12 cellular contexts compared by ENCODE assay signal in genomic region chr9:107222020-107222522, GRCh38.
A peak's percentile ranks its signal among the peaks of the same experiment; 100 is the strongest.
DNase-seq lines count a peak whose midpoint lies in the region; ATAC-seq, FAIRE-seq and TF ChIP-seq lines count a peak whose summit lies in the region.
"Had no signal": no experiment of that assay in that cellular context is flagged by ENCODE, and none has a peak within 500 bp of the region (broad histone marks: within the 10 kb centered on the region; RNA-seq: fewer than 3 reads in every experiment).

No MANE protein-coding gene starts in this region.

- H3K27me3 ChIP-seq in Karpas-422 (ENCODE audit: low read length) (no peaks in the 10 kb centered on the region), spleen (replicated peaks in 1 of 7) (peaks cover 0 to 3% (median 0%) of the 10 kb centered on the region in 7 donors), uterus (no peaks in the 10 kb centered on the region)
- H3K27me3 ChIP-seq: BE2C, cardiac muscle cell had no signal

- H3K4me3 ChIP-seq in Karpas-422 (ENCODE audit: low read length) (no peak overlapping the region), spleen (no peak overlapping the region), uterus (no peak overlapping the region)
- H3K4me3 ChIP-seq: cardiac muscle cell had no signal

- DNase-seq in AG08396 (ENCODE audit: low spot score): peak; percentile 18
- peak; percentile 31 for DNase-seq in Karpas-422
- DNase-seq in chondrocyte (ENCODE audit: low spot score): no peak
- DNase-seq in mesothelial cell of epicardium (ENCODE audit: low spot score in 2 of 2, unreplicated experiment in 2 of 2): no peak
- no peak for DNase-seq in spleen
- DNase-seq in left cardiac atrium: no peak
- no peak for DNase-seq in GM19239 (ENCODE audit: insufficient read length, low spot score)
- no peak for DNase-seq in uterus
- DNase-seq: BE2C, PC-3 had no signal

- no peaks in the 10 kb centered on the region for H3K79me2 ChIP-seq in Karpas-422 (ENCODE audit: low read length)

- H3K9me3 ChIP-seq in Karpas-422 (ENCODE audit: low read length) (no peaks in the 10 kb centered on the region), spleen (no peaks in the 10 kb centered on the region), uterus (no peaks in the 10 kb centered on the region)
- H3K9me3 ChIP-seq: BE2C had no signal

- WGBS in spleen, 5 donors: 69 to 89% (median 78%) methylated on average over 7 of the region's 7 CpGs

- no peak overlapping the region for H3K9ac ChIP-seq in Karpas-422 (ENCODE audit: low read length)

- TF ChIP-seq CTCF in chondrocyte (IDR thresholded peaks at IDR 0.05) (no peak), mesothelial cell of epicardium (IDR thresholded peaks at IDR 0.05; ENCODE audit: unreplicated experiment) (no peak), spleen (IDR thresholded peaks at IDR 0.05 in 8 of 11, conservative IDR thresholded peaks at IDR 0.05 in 3 of 11) (no peak), uterus (IDR thresholded peaks at IDR 0.05) (no peak)

- peak overlapping the region; percentile 67 for H3K27ac Mint-ChIP-seq in chondrocyte (ENCODE audit: unreplicated experiment)
- peak overlapping the region; percentile 63 for H3K27ac Mint-ChIP-seq in mesothelial cell of epicardium

- no peak overlapping the region for H2AFZ ChIP-seq in Karpas-422 (ENCODE audit: low read length)

- no peak for TF ChIP-seq POLR2A in spleen (IDR thresholded peaks at IDR 0.05)
- no peak for TF ChIP-seq POLR2A in uterus (IDR thresholded peaks at IDR 0.05)

- H3K9me3 Mint-ChIP-seq in chondrocyte (ENCODE audit: low read depth) (no peaks in the 10 kb centered on the region), mesothelial cell of epicardium (no peaks in the 10 kb centered on the region)

- peaks cover 22% of the 10 kb centered on the region for H3K4me1 Mint-ChIP-seq in chondrocyte (ENCODE audit: low read depth)
- peaks cover 13% of the 10 kb centered on the region for H3K4me1 Mint-ChIP-seq in mesothelial cell of epicardium

- no peak for FAIRE-seq in GM19239 (lab: Jason Lieb, UNC)
- FAIRE-seq: frontal cortex had no signal

- H3K4me2 ChIP-seq in Karpas-422 (ENCODE audit: low read depth, low read length, poor library complexity, severe bottlenecking): no peak overlapping the region

- H4K20me1 ChIP-seq in Karpas-422 (ENCODE audit: insufficient read depth, low read depth, low read length): no peaks in the 10 kb centered on the region

- H3K27ac ChIP-seq in Karpas-422 (ENCODE audit: low read length) (no peak overlapping the region), spleen (no peak overlapping the region), uterus (no peak overlapping the region)
- H3K27ac ChIP-seq: cardiac muscle cell had no signal

- H3K27me3 Mint-ChIP-seq in chondrocyte (ENCODE audit: low read depth) (no peaks in the 10 kb centered on the region), mesothelial cell of epicardium (ENCODE audit: low read depth) (no peaks in the 10 kb centered on the region)

- H3K36me3 Mint-ChIP-seq in chondrocyte (ENCODE audit: low read depth) (no peaks in the 10 kb centered on the region), mesothelial cell of epicardium (no peaks in the 10 kb centered on the region)

- H3K4me3 Mint-ChIP-seq in chondrocyte (ENCODE audit: unreplicated experiment) (peak overlapping the region; percentile 45), mesothelial cell of epicardium (peak overlapping the region; percentile 22)

- no peak for ATAC-seq in left cardiac atrium
- ATAC-seq: PC-3 had no signal

- H3K36me3 ChIP-seq in Karpas-422 (ENCODE audit: insufficient read depth, low read length) (no peaks in the 10 kb centered on the region), spleen (no peaks in the 10 kb centered on the region), uterus (no peaks in the 10 kb centered on the region)
- H3K36me3 ChIP-seq: BE2C, cardiac muscle cell had no signal

- intact Hi-C loops in spleen (cut with DNase I; ENCODE audit: low total_unique reads): no loop called here
- intact Hi-C loops in left cardiac atrium (cut with DNase I): no loop called here
- intact Hi-C loops in uterus (cut with DNase I; ENCODE audit: low total_unique reads): no loop called here

- no peaks in the 10 kb centered on the region for H3K4me1 ChIP-seq in Karpas-422 (ENCODE audit: low read length)
- peaks cover 0 to 6% (median 0%) of the 10 kb centered on the region in 6 donors for H3K4me1 ChIP-seq in spleen
- no peaks in the 10 kb centered on the region for H3K4me1 ChIP-seq in uterus

- H3K9me2 ChIP-seq in Karpas-422 (replicated peaks; ENCODE audit: insufficient read depth, low read length): no peaks in the 10 kb centered on the region

Comparison
In these comparisons a context has a peak if more than half of its experiments do, and no peak if none do; other contexts are left out.
1. DNase-seq: peak in AG08396 (single experiment) and Karpas-422 (single experiment); none in chondrocyte (single experiment), mesothelial cell of epicardium (0 of 2), spleen (single experiment), left cardiac atrium (single experiment), GM19239 (single experiment) and uterus (0 of 2).